ENCODE assay signal across 3 cellular contexts in the genomic region with DNA sequence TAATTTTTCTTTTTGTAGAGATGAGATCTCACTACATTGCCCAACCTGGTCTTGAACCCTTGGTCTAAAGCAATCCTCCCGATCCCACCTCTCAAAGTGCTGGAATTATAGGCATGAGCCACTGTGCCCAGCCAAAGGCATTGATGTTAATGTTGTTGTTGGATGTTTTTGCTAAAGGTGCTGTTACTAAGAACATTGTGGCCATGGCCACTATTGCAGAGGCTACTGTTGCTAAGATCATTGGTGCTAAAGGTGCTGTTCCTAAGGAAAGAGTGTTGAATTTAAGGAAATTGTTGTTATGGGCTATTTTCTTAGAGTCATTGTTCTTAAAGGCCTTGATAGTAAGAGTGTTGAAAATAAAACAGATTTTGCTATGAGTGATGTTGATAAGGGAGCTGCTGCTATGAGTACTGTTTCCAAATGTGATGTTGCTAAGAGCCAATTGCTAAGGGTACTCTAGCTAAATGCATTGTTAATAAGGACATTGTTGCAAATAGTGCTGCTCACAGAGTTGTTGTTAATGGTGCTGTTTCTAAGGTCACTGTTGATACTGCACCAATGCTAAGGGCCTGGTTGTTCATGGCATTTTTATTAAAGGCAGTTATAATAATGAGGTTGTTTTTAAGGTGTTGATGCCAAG. TPM values are rescaled to one million over a fixed set of nuclear protein-coding genes. Genes with fewer than 3 reads are reported as not detected.
"Had no signal": no experiment of that assay in that cellular context is flagged by ENCODE, and none has a peak within 500 bp of the region (broad histone marks: within the 10 kb centered on the region; RNA-seq: fewer than 3 reads in every experiment).

No MANE protein-coding gene starts in this region.

RNA-seq across cellular contexts. Expression of gene SPATA31A6, which starts 52.0 kb away (rescaled TPM):
- total RNA-seq: M059J, SJCRH30 had no signal
- polyA plus RNA-seq: IgD-negative memory B cell had no signal
